In genomic region chr9:114894206-114894605, GRCh38 we compare ENCODE assay signal across 11 cellular contexts. TPM values are rescaled to one million over a fixed set of nuclear protein-coding genes. Genes with fewer than 3 reads are reported as not detected.
A peak's percentile ranks its signal among the peaks of the same experiment; 100 is the strongest.
DNase-seq lines count a peak whose midpoint lies in the region; ATAC-seq and TF ChIP-seq lines count a peak whose summit lies in the region.
"Had no signal": no experiment of that assay in that cellular context is flagged by ENCODE, and none has a peak within 500 bp of the region (broad histone marks: within the 10 kb centered on the region; RNA-seq: fewer than 3 reads in every experiment).

No MANE protein-coding gene starts in this region.

- peak overlapping the region; percentile 87 for H3K27ac Mint-ChIP-seq in activated naive CD4-positive, alpha-beta T cell treated with anti-CD3 and anti-CD28 coated beads, Interleukin-2, amount 50 U/mL, for 24 hours
- peak overlapping the region; percentile 64 to 82 for H3K27ac Mint-ChIP-seq in T-cell
- H3K27ac Mint-ChIP-seq in stimulated activated naive CD8-positive, alpha-beta T cell treated with anti-CD3 and anti-CD28 coated beads, Interleukin-15, amount 100 ng/mL, for 72 hours: peak overlapping the region; percentile 82 to 98

- CTCF ChIA-PET in T-cell (lab: Charles Lee): no interaction called here

- no peaks in the 10 kb centered on the region for H4K20me1 ChIP-seq in fibroblast of lung (ENCODE audit: control insufficient read depth, extremely low read depth, insufficient read depth, low read length)

- H3K9ac ChIP-seq in fibroblast of lung (ENCODE audit: insufficient read depth, low read length): no peak overlapping the region

- H3K27me3 Mint-ChIP-seq in activated naive CD4-positive, alpha-beta T cell treated with anti-CD3 and anti-CD28 coated beads, Interleukin-2, amount 50 U/mL, for 24 hours: no peaks in the 10 kb centered on the region
- H3K27me3 Mint-ChIP-seq in T-cell: no peaks in the 10 kb centered on the region
- H3K27me3 Mint-ChIP-seq in stimulated activated naive CD8-positive, alpha-beta T cell treated with anti-CD3 and anti-CD28 coated beads, Interleukin-15, amount 100 ng/mL, for 72 hours: no peaks in the 10 kb centered on the region

- no peak overlapping the region for H3K4me3 ChIP-seq in fibroblast of lung (replicated peaks in 1 of 4; ENCODE audit: control extremely low read depth in 1 of 4, insufficient read depth in 1 of 4, low read depth in 3 of 4, low read length in 4 of 4)
- H3K4me3 ChIP-seq: pancreas had no signal

- H3K36me3 ChIP-seq in fibroblast of lung (ENCODE audit: control insufficient read depth, insufficient read depth, low read length): no peaks in the 10 kb centered on the region
- H3K36me3 ChIP-seq: pancreas had no signal

- intact Hi-C loops in Right ventricle myocardium inferior (cut with DNase I): no loop called here

- H3K79me2 ChIP-seq in fibroblast of lung (ENCODE audit: control insufficient read depth, insufficient read depth, low read length): no peaks in the 10 kb centered on the region

- H3K4me2 ChIP-seq in fibroblast of lung (ENCODE audit: extremely low read depth, insufficient read depth, low read length): no peak overlapping the region

- H3K9me3 Mint-ChIP-seq in activated naive CD4-positive, alpha-beta T cell treated with anti-CD3 and anti-CD28 coated beads, Interleukin-2, amount 50 U/mL, for 24 hours: peaks cover 16% of the 10 kb centered on the region
- H3K9me3 Mint-ChIP-seq in T-cell: peaks cover 2 to 12% (median 5%) of the 10 kb centered on the region in 3 donors
- peaks cover 11 to 14% of the 10 kb centered on the region in 2 donors for H3K9me3 Mint-ChIP-seq in stimulated activated naive CD8-positive, alpha-beta T cell treated with anti-CD3 and anti-CD28 coated beads, Interleukin-15, amount 100 ng/mL, for 72 hours

- ATAC-seq in T-cell (replicated peaks in 1 of 4) (no peak), Right ventricle myocardium inferior (no peak)
- ATAC-seq in stimulated activated naive CD8-positive, alpha-beta T cell treated with anti-CD3 and anti-CD28 coated beads, Interleukin-15, amount 100 ng/mL, for 72 hours: no peak
- no peak for ATAC-seq in activated CD4-positive, CD25-positive, alpha-beta regulatory T cell treated with anti-CD3 and anti-CD28 coated beads, Interleukin-2, amount 50 U/mL, for 24 hours
- ATAC-seq: Panc1 had no signal

- peaks cover 25% of the 10 kb centered on the region for H3K4me1 ChIP-seq in fibroblast of lung (ENCODE audit: control insufficient read depth, extremely low read depth, insufficient read depth, low read length)

- no peak overlapping the region for H2AFZ ChIP-seq in fibroblast of lung (ENCODE audit: low read length)

- H3K4me1 Mint-ChIP-seq in activated naive CD4-positive, alpha-beta T cell treated with anti-CD3 and anti-CD28 coated beads, Interleukin-2, amount 50 U/mL, for 24 hours: peaks cover 70% of the 10 kb centered on the region
- peaks cover 21 to 52% (median 42%) of the 10 kb centered on the region in 3 donors for H3K4me1 Mint-ChIP-seq in T-cell
- H3K4me1 Mint-ChIP-seq in stimulated activated naive CD8-positive, alpha-beta T cell treated with anti-CD3 and anti-CD28 coated beads, Interleukin-15, amount 100 ng/mL, for 72 hours: peaks cover 63% of the 10 kb centered on the region

- no peak for TF ChIP-seq CTCF in fibroblast of lung (conservative IDR thresholded peaks at IDR 0.05 in 1 of 2, IDR thresholded peaks at IDR 0.05 in 1 of 2; ENCODE audit: low read depth in 1 of 2, low read length in 2 of 2)

- POLR2A ChIA-PET in T-cell (lab: Charles Lee): no interaction called here

- DNase-seq in activated naive CD4-positive, alpha-beta T cell treated with anti-CD3 and anti-CD28 coated beads, Interleukin-2, amount 50 U/mL, for 16 hours: no peak
- DNase-seq in T-cell (no peak), fibroblast of lung (ENCODE audit: low read depth in 2 of 2) (peak in 1 of 2 donors; percentile 54), Right ventricle myocardium inferior (ENCODE audit: missing footprints) (no peak), GDM1 (lab: John Stamatoyannopoulos, UW) (no peak)
- no peak for DNase-seq in stimulated activated naive CD8-positive, alpha-beta T cell treated with anti-CD3 and anti-CD28 coated beads, Interleukin-15, amount 100 ng/mL, for 72 hours
- DNase-seq: pancreas had no signal

- peak overlapping the region; percentile 97 for H3K27ac ChIP-seq in fibroblast of lung (ENCODE audit: insufficient read depth, low read length)
- H3K27ac ChIP-seq: C4-2B, pancreas had no signal

- H3K9me3 ChIP-seq in fibroblast of lung (ENCODE audit: control insufficient read depth, insufficient read depth, low read depth, low read length): no peaks in the 10 kb centered on the region
- H3K9me3 ChIP-seq: pancreas had no signal

- H3K36me3 Mint-ChIP-seq in activated naive CD4-positive, alpha-beta T cell treated with anti-CD3 and anti-CD28 coated beads, Interleukin-2, amount 50 U/mL, for 24 hours: peaks cover 11% of the 10 kb centered on the region
- peaks cover 25% of the 10 kb centered on the region for H3K36me3 Mint-ChIP-seq in T-cell

- peak overlapping the region; percentile 54 for H3K4me3 Mint-ChIP-seq in activated naive CD4-positive, alpha-beta T cell treated with anti-CD3 and anti-CD28 coated beads, Interleukin-2, amount 50 U/mL, for 24 hours
- H3K4me3 Mint-ChIP-seq in T-cell: no peak overlapping the region
- H3K4me3 Mint-ChIP-seq in stimulated activated naive CD8-positive, alpha-beta T cell treated with anti-CD3 and anti-CD28 coated beads, Interleukin-15, amount 100 ng/mL, for 72 hours: peak overlapping the region in 1 of 2 donors; percentile 53

- no peaks in the 10 kb centered on the region for H3K27me3 ChIP-seq in fibroblast of lung (ENCODE audit: control insufficient read depth, insufficient read depth, low read length)
- H3K27me3 ChIP-seq: pancreas had no signal

RNA-seq across cellular contexts. Expression of gene TNFSF8, which starts 36.2 kb away (rescaled TPM):
- total RNA-seq in T-cell: 100 to 1,000 TPM in 1 of 5 donors, 10 to 100 TPM in 4; 42.9 to 102 (median 63.4) TPM
- total RNA-seq in fibroblast of lung: not detected in 2 replicates
- polyA plus RNA-seq in fibroblast of lung: not detected in 2 replicates
- polyA plus RNA-seq in fibroblast of lung (2012): not detected in 2 replicates
- polyA minus RNA-seq in fibroblast of lung (ENCODE audit: low replicate concordance): not detected in 2 replicates
- 0.57 TPM for total RNA-seq in Right ventricle myocardium inferior

Comparison
In these comparisons a context has a peak if more than half of its experiments do, and no peak if none do; other contexts are left out.
1. RNA of gene TNFSF8, which starts 36.2 kb away (total RNA-seq): 42.9 to 102 TPM in T-cell; 0.57 TPM in Right ventricle myocardium inferior (single experiment) and not detected in fibroblast of lung; every median in the first group is over 10 times any median in the second.
2. Peak in every context shown above with its lines, with median percentiles within 50 percentile points of each other: H3K27ac Mint-ChIP-seq.